16 cellular contexts compared by ENCODE assay signal in genomic region chr10:33476757-33477273, GRCh38.
A peak's percentile ranks its signal among the peaks of the same experiment; 100 is the strongest.
DNase-seq lines count a peak whose midpoint lies in the region; ATAC-seq and TF ChIP-seq lines count a peak whose summit lies in the region.
"Had no signal": no experiment of that assay in that cellular context is flagged by ENCODE, and none has a peak within 500 bp of the region (broad histone marks: within the 10 kb centered on the region; RNA-seq: fewer than 3 reads in every experiment).

No MANE protein-coding gene starts in this region.

- no peak overlapping the region for H2AFZ ChIP-seq in hepatocyte

- CTCF ChIA-PET in Caco-2 (lab: Charles Lee), result no interaction called here

- POLR2A ChIA-PET in Caco-2 (lab: Charles Lee), result no interaction called here

- peaks cover 25% of the 10 kb centered on the region for H3K4me1 ChIP-seq in Caco-2
- peaks cover 0 to 5% (median 0%) of the 10 kb centered on the region in 4 donors for H3K4me1 ChIP-seq in liver (ENCODE audit: control insufficient read depth in 4 of 4, insufficient read depth in 4 of 4, low read length in 3 of 4)
- H3K4me1 ChIP-seq in hepatocyte (ENCODE audit: insufficient read depth), result no peaks in the 10 kb centered on the region
- H3K4me1 ChIP-seq: BLaER1 treated with 17β-estradiol and CSF1 and Interleukin-3, amounts not matched to agents 10 nM and 100 nM; Peyer's patch had no signal

- WGBS in liver, result 72% methylated on average over 13 of the region's 13 CpGs
- WGBS in hepatocyte (ENCODE audit: low lambda C conversion rate, missing lambda C conversion rate), result 97% methylated on average over 13 of the region's 13 CpGs

- no peak overlapping the region for H3K4me3 ChIP-seq in Caco-2 (ENCODE audit: low read depth, low read length)
- H3K4me3 ChIP-seq in liver (ENCODE audit: low read depth in 1 of 3, low read length in 3 of 3), result peak overlapping the region in 1 of 3 donors; percentile 16
- no peak overlapping the region for H3K4me3 ChIP-seq in hepatocyte
- H3K4me3 ChIP-seq: BLaER1 treated with 17β-estradiol and CSF1 and Interleukin-3, amounts not matched to agents 10 nM and 100 nM; Peyer's patch had no signal

- no peak for TF ChIP-seq CTCF in Caco-2 (IDR thresholded peaks at IDR 0.05; ENCODE audit: insufficient read depth in 1 of 2, low read depth in 1 of 2, low read length in 1 of 2, severe bottlenecking in 1 of 2, unreplicated experiment in 1 of 2)
- TF ChIP-seq CTCF in liver (IDR thresholded peaks at IDR 0.05; ENCODE audit: low read depth, low read length, missing input control), result no peak
- TF ChIP-seq CTCF in hepatocyte (IDR thresholded peaks at IDR 0.05; ENCODE audit: poor library complexity), result no peak

- H3K4me1 Mint-ChIP-seq in Caco-2 (ENCODE audit: low read depth, unreplicated experiment), result peaks cover 21% of the 10 kb centered on the region

- no peak overlapping the region for H3K4me3 Mint-ChIP-seq in Caco-2 (ENCODE audit: unreplicated experiment)

- no peaks in the 10 kb centered on the region for H3K79me2 ChIP-seq in hepatocyte

- peaks cover 13% of the 10 kb centered on the region for H3K36me3 Mint-ChIP-seq in Caco-2 (ENCODE audit: insufficient read depth, unreplicated experiment)

- H3K4me2 ChIP-seq in hepatocyte, result no peak overlapping the region
- H3K4me2 ChIP-seq: BLaER1 treated with 17β-estradiol and CSF1 and Interleukin-3, amounts not matched to agents 10 nM and 100 nM had no signal

- H4K20me1 ChIP-seq in hepatocyte (ENCODE audit: insufficient read depth, poor library complexity, severe bottlenecking), result no peaks in the 10 kb centered on the region
- H4K20me1 ChIP-seq: BLaER1 treated with 17β-estradiol and CSF1 and Interleukin-3, amounts not matched to agents 10 nM and 100 nM had no signal

- H3K27ac ChIP-seq in liver (ENCODE audit: low read depth in 1 of 2, low read length in 2 of 2) (peak overlapping the region in 1 of 2 donors; percentile 34), hepatocyte (no peak overlapping the region)
- H3K27ac ChIP-seq: 22Rv1; BLaER1 treated with 17β-estradiol and CSF1 and Interleukin-3, amounts not matched to agents 10 nM and 100 nM; Peyer's patch had no signal

- TF ChIP-seq RAD21 in liver (IDR thresholded peaks at IDR 0.05), result peak in 1 of 2 donors; percentile 31

- H3K9me3 ChIP-seq in Caco-2 (no peaks in the 10 kb centered on the region; the same call in 1 of the 2 replicates), liver (ENCODE audit: control insufficient read depth in 4 of 4, low read length in 3 of 4) (no peaks in the 10 kb centered on the region), hepatocyte (ENCODE audit: low read depth) (no peaks in the 10 kb centered on the region)
- H3K9me3 ChIP-seq: Peyer's patch had no signal

- H3K36me3 ChIP-seq in Caco-2 (ENCODE audit: control insufficient read depth, insufficient read depth, low read length) (no peaks in the 10 kb centered on the region), liver (ENCODE audit: control insufficient read depth in 4 of 4, insufficient read depth in 3 of 4, low read depth in 1 of 4, low read length in 3 of 4) (no peaks in the 10 kb centered on the region), hepatocyte (replicated peaks; ENCODE audit: insufficient read depth, low read depth) (no peaks in the 10 kb centered on the region)
- H3K36me3 ChIP-seq: BLaER1 treated with 17β-estradiol and CSF1 and Interleukin-3, amounts not matched to agents 10 nM and 100 nM; Peyer's patch had no signal

- DNase-seq in NCI-H1092 treated with DMSO at 0.1 percent for 48 hours (lab: John Stamatoyannopoulos, UW), result peak; percentile 8
- DNase-seq in NCI-H1092 (lab: John Stamatoyannopoulos, UW), result no peak
- no peak for DNase-seq in Caco-2
- peak; percentile 4 for DNase-seq in SK-N-DZ (ENCODE audit: low spot score)
- DNase-seq in NK-92 treated with Interleukin-12 subunit alpha and Interleukin-12 subunit beta, amount 100 ng/mL, for 24 hours (lab: John Stamatoyannopoulos, UW), result no peak
- no peak for DNase-seq in hepatocyte (ENCODE audit: low spot score)
- DNase-seq: DMS 273 treated with DMSO at 0.1 percent for 48 hours, EL, H7, NCI-H2107, Peyer's patch, SHP77 treated with DMSO at 0.1 percent for 48 hours had no signal

- ATAC-seq in GM18909 (IDR thresholded peaks at IDR 0.05; ENCODE audit: poor library complexity, unreplicated experiment), result no peak

- no TSS peak for BruUV-seq in Caco-2 (replicated peaks; lab: Mats Ljungman, UMichigan)

- intact Hi-C loops in Caco-2 (cut with micrococcal nuclease; ENCODE audit: unreplicated experiment), result no loop called here

- no peak overlapping the region for H3K9ac ChIP-seq in liver (ENCODE audit: low read depth in 1 of 2, low read length in 2 of 2)
- H3K9ac ChIP-seq: BLaER1 treated with 17β-estradiol and CSF1 and Interleukin-3, amounts not matched to agents 10 nM and 100 nM had no signal

- H3K27me3 ChIP-seq in Caco-2 (replicated peaks; ENCODE audit: control insufficient read depth, insufficient read depth, low read length) (no peaks in the 10 kb centered on the region), liver (ENCODE audit: control insufficient read depth in 4 of 4, insufficient read depth in 4 of 4, low read length in 3 of 4) (no peaks in the 10 kb centered on the region), hepatocyte (no peaks in the 10 kb centered on the region)
- H3K27me3 ChIP-seq: BLaER1 treated with 17β-estradiol and CSF1 and Interleukin-3, amounts not matched to agents 10 nM and 100 nM; Peyer's patch had no signal

- peak overlapping the region; percentile 21 for H3K27ac Mint-ChIP-seq in Caco-2 (ENCODE audit: unreplicated experiment)

- H3K9me3 Mint-ChIP-seq in Caco-2 (ENCODE audit: unreplicated experiment), result peaks cover 21% of the 10 kb centered on the region

- H3K27me3 Mint-ChIP-seq in Caco-2 (ENCODE audit: insufficient read depth, unreplicated experiment), result no peaks in the 10 kb centered on the region

- no peaks in the 10 kb centered on the region for H3K9me2 ChIP-seq in hepatocyte (replicated peaks; ENCODE audit: insufficient read depth)

TF ChIP-seq in liver, 16 proteins besides CTCF, POLR2A, EP300 and RAD21:
- TF ChIP-seq RXRA (IDR thresholded peaks at IDR 0.05) (peak; percentile 61 to 77), NR2F2 (IDR thresholded peaks at IDR 0.05) (no peak), YY1 (IDR thresholded peaks at IDR 0.05) (peak; percentile 25), HNF4G (IDR thresholded peaks at IDR 0.05) (peak; percentile 7), HNF4A (conservative IDR thresholded peaks at IDR 0.05) (peak in 1 of 2 donors; percentile 54), JUND (IDR thresholded peaks at IDR 0.05) (no peak), SP1 (IDR thresholded peaks at IDR 0.05) (peak; percentile 36)

Comparison
In these comparisons a context has a peak if more than half of its experiments do, and no peak if none do; other contexts are left out.
1. DNase-seq: peak in NCI-H1092 treated with DMSO at 0.1 percent for 48 hours (single experiment) and SK-N-DZ (single experiment); none in NCI-H1092 (single experiment), Caco-2 (0 of 2), NK-92 treated with Interleukin-12 subunit alpha and Interleukin-12 subunit beta, amount 100 ng/mL, for 24 hours (single experiment) and hepatocyte (single experiment).